18 cellular contexts compared by ENCODE assay signal in the genomic region with DNA sequence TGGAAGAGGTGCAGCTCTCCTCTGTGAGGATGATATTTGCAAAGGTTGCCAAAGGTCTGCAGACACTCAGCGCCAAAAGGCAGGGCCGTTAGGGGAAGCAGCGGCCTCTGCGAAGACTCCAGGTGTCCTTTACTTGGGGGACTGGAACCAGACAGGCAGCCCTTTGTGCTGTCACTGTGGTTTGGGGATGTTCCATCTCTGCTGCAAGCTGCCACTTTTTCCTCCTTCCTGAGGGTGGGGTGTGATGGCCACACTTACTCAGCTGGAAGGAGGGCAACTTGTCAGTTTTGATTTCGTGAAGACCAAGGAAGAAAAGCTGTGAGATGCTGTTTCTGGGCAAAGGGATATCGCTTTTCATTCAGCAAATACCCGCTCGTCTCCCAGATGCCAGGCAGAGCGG.
"Had no signal": no experiment of that assay in that cellular context is flagged by ENCODE, and none has a peak within 500 bp of the region (broad histone marks: within the 10 kb centered on the region; RNA-seq: fewer than 3 reads in every experiment).

No MANE protein-coding gene starts in this region.

- H3K36me3 Mint-ChIP-seq: activated naive CD4-positive, alpha-beta T cell treated with anti-CD3 and anti-CD28 coated beads, Interleukin-2, amount 50 U/mL, for 24 hours had no signal

- H3K4me3 Mint-ChIP-seq: activated CD8-positive, alpha-beta T cell treated with anti-CD3 and anti-CD28 coated beads for 36 hours; activated naive CD4-positive, alpha-beta T cell treated with anti-CD3 and anti-CD28 coated beads, Interleukin-2, amount 50 U/mL, for 24 hours; activated T-cell treated with anti-CD3 and anti-CD28 coated beads, Interleukin-2, amount 50 U/mL, for 4 hours; stimulated activated naive CD8-positive, alpha-beta T cell treated with anti-CD3 and anti-CD28 coated beads, Interleukin-15, Interleukin-2, amounts not matched to agents 100 ng/mL and 50 ng/mL, for 24 hours; WTC11 had no signal

- H3K4me1 ChIP-seq: adrenal gland, lower lobe of right lung, pancreas, sigmoid colon, suprapubic skin had no signal

- H3K9me3 ChIP-seq: adrenal gland, lower lobe of right lung, pancreas, sigmoid colon, suprapubic skin had no signal

- FAIRE-seq: pancreas had no signal

- H3K4me3 ChIP-seq: adrenal gland, cardiac muscle cell, lower lobe of right lung, pancreas, sigmoid colon, spleen, suprapubic skin had no signal

- DNase-seq: activated CD4-positive, alpha-beta T cell treated with anti-CD3 and anti-CD28 coated beads for 4 hours; activated CD8-positive, alpha-beta T cell treated with anti-CD3 and anti-CD28 coated beads for 36 hours; activated effector memory CD4-positive, alpha-beta T cell treated with Interleukin-2 at 50 U/mL for 16 hours; activated T-cell treated with anti-CD3 and anti-CD28 coated beads, Interleukin-2, amount 50 U/mL, for 4 hours; adrenal gland; foreskin melanocyte; left cardiac atrium; lower lobe of right lung; sigmoid colon; spleen; trophoblast cell had no signal

- H3K27ac Mint-ChIP-seq: activated CD8-positive, alpha-beta T cell treated with anti-CD3 and anti-CD28 coated beads for 36 hours; activated naive CD4-positive, alpha-beta T cell treated with anti-CD3 and anti-CD28 coated beads, Interleukin-2, amount 50 U/mL, for 24 hours; stimulated activated naive CD8-positive, alpha-beta T cell treated with anti-CD3 and anti-CD28 coated beads, Interleukin-15, Interleukin-2, amounts not matched to agents 100 ng/mL and 50 ng/mL, for 24 hours; WTC11 had no signal

- H3K4me1 Mint-ChIP-seq: activated naive CD4-positive, alpha-beta T cell treated with anti-CD3 and anti-CD28 coated beads, Interleukin-2, amount 50 U/mL, for 24 hours had no signal

- H3K9me3 Mint-ChIP-seq: activated naive CD4-positive, alpha-beta T cell treated with anti-CD3 and anti-CD28 coated beads, Interleukin-2, amount 50 U/mL, for 24 hours; activated T-cell treated with anti-CD3 and anti-CD28 coated beads, Interleukin-2, amount 50 U/mL, for 4 hours had no signal

- H3K27ac ChIP-seq: adrenal gland, cardiac muscle cell, epithelial cell of prostate, lower lobe of right lung, pancreas, sigmoid colon, spleen, suprapubic skin had no signal

- H3K36me3 ChIP-seq: adrenal gland, cardiac muscle cell, lower lobe of right lung, pancreas, sigmoid colon, spleen, suprapubic skin had no signal

- H3K27me3 ChIP-seq: cardiac muscle cell, pancreas had no signal
